In the genomic region with DNA sequence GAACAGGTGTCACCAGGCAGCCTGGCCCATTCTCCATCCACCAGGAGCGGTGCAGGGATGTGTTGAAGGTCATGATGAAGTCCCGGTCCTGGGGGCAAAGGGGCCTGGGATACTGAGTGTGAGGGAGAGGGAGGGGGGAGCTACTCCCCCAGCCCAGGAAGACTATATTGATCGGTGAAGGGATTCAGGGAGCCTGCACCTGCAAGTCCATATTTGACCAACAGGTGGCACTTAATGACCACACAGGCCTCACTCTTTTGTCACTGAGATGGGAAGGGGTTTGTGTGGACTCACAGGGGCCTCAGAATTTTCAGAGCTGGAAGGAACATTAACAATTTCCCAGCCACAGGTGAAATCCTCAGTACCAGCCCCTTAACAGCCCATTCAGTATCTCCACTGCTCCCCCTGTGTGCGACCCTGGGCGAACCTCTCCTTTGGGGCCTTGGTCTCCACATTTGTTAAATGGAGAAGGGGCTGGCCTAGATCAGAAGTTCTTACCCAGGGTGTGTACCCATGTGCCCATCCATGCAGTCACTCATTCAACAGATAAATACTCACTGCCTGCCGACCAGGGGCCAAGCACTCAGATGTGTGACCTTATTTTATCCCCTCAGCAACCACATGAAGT, we compare ENCODE assay signal across 8 cellular contexts. TPM values are rescaled to one million over a fixed set of nuclear protein-coding genes. Genes with fewer than 3 reads are reported as not detected.
DNase-seq lines count a peak whose midpoint lies in the region; ATAC-seq and TF ChIP-seq lines count a peak whose summit lies in the region.

No MANE protein-coding gene starts in this region.

- no peaks in the 10 kb centered on the region for H3K9me3 ChIP-seq in MG63

- H3K4me1 Mint-ChIP-seq in nephron, result no peaks in the 10 kb centered on the region

- H3K36me3 Mint-ChIP-seq in nephron (ENCODE audit: low read depth), result no peaks in the 10 kb centered on the region

- no peak for ATAC-seq in activated CD4-positive, CD25-positive, alpha-beta regulatory T cell treated with anti-CD3 and anti-CD28 coated beads, Interleukin-2, amount 50 U/mL, for 24 hours
- ATAC-seq in SK-N-SH treated with all-trans-retinoic acid at 6 μM for 48 hours, result peak; percentile 58
- ATAC-seq in HG02973 (IDR thresholded peaks at IDR 0.05; ENCODE audit: unreplicated experiment), result no peak

- no peaks in the 10 kb centered on the region for H3K27me3 ChIP-seq in MG63

- TF ChIP-seq CTCF in nephron (IDR thresholded peaks at IDR 0.05; ENCODE audit: unreplicated experiment in 3 of 3), result peak; percentile 86 to 93 (median 92)

- H3K27ac Mint-ChIP-seq in nephron, result no peak overlapping the region

- no peaks in the 10 kb centered on the region for H3K36me3 ChIP-seq in MG63

- H3K4me3 Mint-ChIP-seq in nephron, result no peak overlapping the region

- peak; percentile 38 for DNase-seq in activated CD4-positive, CD25-positive, alpha-beta regulatory T cell treated with anti-CD3 and anti-CD28 coated beads, Interleukin-2, amount 50 U/mL, for 72 hours
- DNase-seq in MG63, result peak; percentile 15
- DNase-seq in ecto neural progenitor cell (ENCODE audit: low spot score), result peak; percentile 74
- no peak for DNase-seq in mesenteric fat pad (ENCODE audit: low spot score)

- no peaks in the 10 kb centered on the region for H3K27me3 Mint-ChIP-seq in nephron (ENCODE audit: low read depth)

- no peaks in the 10 kb centered on the region for H3K9me3 Mint-ChIP-seq in nephron

- H3K4me3 ChIP-seq in MG63, result no peak overlapping the region

TF ChIP-seq in SK-N-SH treated with all-trans-retinoic acid at 6 μM for 48 hours, 23 proteins besides CTCF, POLR2A, EP300 and RAD21:
- TF ChIP-seq, protein P1, sequence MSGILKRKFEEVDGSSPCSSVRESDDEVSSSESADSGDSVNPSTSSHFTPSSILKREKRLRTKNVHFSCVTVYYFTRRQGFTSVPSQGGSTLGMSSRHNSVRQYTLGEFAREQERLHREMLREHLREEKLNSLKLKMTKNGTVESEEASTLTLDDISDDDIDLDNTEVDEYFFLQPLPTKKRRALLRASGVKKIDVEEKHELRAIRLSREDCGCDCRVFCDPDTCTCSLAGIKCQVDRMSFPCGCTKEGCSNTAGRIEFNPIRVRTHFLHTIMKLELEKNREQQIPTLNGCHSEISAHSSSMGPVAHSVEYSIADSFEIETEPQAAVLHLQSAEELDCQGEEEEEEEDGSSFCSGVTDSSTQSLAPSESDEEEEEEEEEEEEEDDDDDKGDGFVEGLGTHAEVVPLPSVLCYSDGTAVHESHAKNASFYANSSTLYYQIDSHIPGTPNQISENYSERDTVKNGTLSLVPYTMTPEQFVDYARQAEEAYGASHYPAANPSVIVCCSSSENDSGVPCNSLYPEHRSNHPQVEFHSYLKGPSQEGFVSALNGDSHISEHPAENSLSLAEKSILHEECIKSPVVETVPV (CRISPR knock-in tag; IDR thresholded peaks at IDR 0.05), result no peak
- TF ChIP-seq RARB (CRISPR knock-in tag; IDR thresholded peaks at IDR 0.05) (no peak), TOX (CRISPR knock-in tag; IDR thresholded peaks at IDR 0.05; ENCODE audit: borderline replicate concordance) (no peak), ZC3H10 (CRISPR knock-in tag; IDR thresholded peaks at IDR 0.05) (no peak), CSDC2 (CRISPR knock-in tag; IDR thresholded peaks at IDR 0.05) (no peak), ZNF565 (CRISPR knock-in tag; conservative IDR thresholded peaks at IDR 0.05; ENCODE audit: low read depth) (no peak), BACH2 (CRISPR knock-in tag; IDR thresholded peaks at IDR 0.05; ENCODE audit: borderline replicate concordance) (no peak), ZNF8 (CRISPR knock-in tag; IDR thresholded peaks at IDR 0.05) (no peak), TCF4 (CRISPR knock-in tag; IDR thresholded peaks at IDR 0.05; ENCODE audit: borderline replicate concordance) (no peak), PPARA (CRISPR knock-in tag; IDR thresholded peaks at IDR 0.05; ENCODE audit: borderline replicate concordance) (no peak), ARNTL (CRISPR knock-in tag; IDR thresholded peaks at IDR 0.05; ENCODE audit: borderline replicate concordance, low read depth) (no peak), SNAI2 (CRISPR knock-in tag; IDR thresholded peaks at IDR 0.05) (no peak), ISL1 (CRISPR knock-in tag; IDR thresholded peaks at IDR 0.05) (no peak), ZFP30 (CRISPR knock-in tag; IDR thresholded peaks at IDR 0.05) (no peak), ZNF70 (CRISPR knock-in tag; IDR thresholded peaks at IDR 0.05) (no peak)
- TF ChIP-seq, protein P2, sequence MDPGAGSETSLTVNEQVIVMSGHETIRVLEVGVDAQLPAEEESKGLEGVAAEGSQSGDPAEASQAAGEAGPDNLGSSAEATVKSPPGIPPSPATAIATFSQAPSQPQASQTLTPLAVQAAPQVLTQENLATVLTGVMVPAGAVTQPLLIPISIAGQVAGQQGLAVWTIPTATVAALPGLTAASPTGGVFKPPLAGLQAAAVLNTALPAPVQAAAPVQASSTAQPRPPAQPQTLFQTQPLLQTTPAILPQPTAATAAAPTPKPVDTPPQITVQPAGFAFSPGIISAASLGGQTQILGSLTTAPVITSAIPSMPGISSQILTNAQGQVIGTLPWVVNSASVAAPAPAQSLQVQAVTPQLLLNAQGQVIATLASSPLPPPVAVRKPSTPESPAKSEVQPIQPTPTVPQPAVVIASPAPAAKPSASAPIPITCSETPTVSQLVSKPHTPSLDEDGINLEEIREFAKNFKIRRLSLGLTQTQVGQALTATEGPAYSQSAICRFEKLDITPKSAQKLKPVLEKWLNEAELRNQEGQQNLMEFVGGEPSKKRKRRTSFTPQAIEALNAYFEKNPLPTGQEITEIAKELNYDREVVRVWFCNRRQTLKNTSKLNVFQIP (CRISPR knock-in tag; IDR thresholded peaks at IDR 0.05; ENCODE audit: borderline replicate concordance, low read depth), result no peak
- TF ChIP-seq, protein P3, sequence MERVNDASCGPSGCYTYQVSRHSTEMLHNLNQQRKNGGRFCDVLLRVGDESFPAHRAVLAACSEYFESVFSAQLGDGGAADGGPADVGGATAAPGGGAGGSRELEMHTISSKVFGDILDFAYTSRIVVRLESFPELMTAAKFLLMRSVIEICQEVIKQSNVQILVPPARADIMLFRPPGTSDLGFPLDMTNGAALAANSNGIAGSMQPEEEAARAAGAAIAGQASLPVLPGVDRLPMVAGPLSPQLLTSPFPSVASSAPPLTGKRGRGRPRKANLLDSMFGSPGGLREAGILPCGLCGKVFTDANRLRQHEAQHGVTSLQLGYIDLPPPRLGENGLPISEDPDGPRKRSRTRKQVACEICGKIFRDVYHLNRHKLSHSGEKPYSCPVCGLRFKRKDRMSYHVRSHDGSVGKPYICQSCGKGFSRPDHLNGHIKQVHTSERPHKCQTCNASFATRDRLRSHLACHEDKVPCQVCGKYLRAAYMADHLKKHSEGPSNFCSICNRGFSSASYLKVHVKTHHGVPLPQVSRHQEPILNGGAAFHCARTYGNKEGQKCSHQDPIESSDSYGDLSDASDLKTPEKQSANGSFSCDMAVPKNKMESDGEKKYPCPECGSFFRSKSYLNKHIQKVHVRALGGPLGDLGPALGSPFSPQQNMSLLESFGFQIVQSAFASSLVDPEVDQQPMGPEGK (CRISPR knock-in tag; IDR thresholded peaks at IDR 0.05; ENCODE audit: borderline replicate concordance), result no peak
TF ChIP-seq in SK-N-SH treated with all-trans-retinoic acid at 6 μM for 48 hours: peak in this region for 0.

RNA-seq across cellular contexts. Expression of a gene that starts 55.6 kb away (rescaled TPM):
- total RNA-seq in MG63 (2014; rRNA removed; shearing (Covaris generic); ENCODE audit: low replicate concordance), result 0.43 and 1.0 TPM in 2 replicates
- not detected for total RNA-seq in mesenteric fat pad
